1 cellular context compared by ENCODE assay signal in genomic region chr20:37535443-37536132, GRCh38.
TF ChIP-seq lines count a peak whose summit lies in the region.

No MANE protein-coding gene starts in this region.

TF ChIP-seq in K562, 482 proteins besides CTCF, POLR2A, EP300 and RAD21:
- no peak for TF ChIP-seq MAFG (tag; conservative IDR thresholded peaks at IDR 0.05)
- TF ChIP-seq BCLAF1 (IDR thresholded peaks at IDR 0.05; ENCODE audit: borderline replicate concordance in 1 of 2, control insufficient read depth in 1 of 2, low read depth in 2 of 2, low read length in 1 of 2), result no peak
- TF ChIP-seq NFIC (IDR thresholded peaks at IDR 0.05), result peak; percentile 55
- peak; percentile 83 to 85 for TF ChIP-seq NRF1 (conservative IDR thresholded peaks at IDR 0.05 in 1 of 2, IDR thresholded peaks at IDR 0.05 in 1 of 2)
- TF ChIP-seq CCAR2 (IDR thresholded peaks at IDR 0.05; ENCODE audit: low read depth, low read length), result no peak
- TF ChIP-seq ETV1 (tag; conservative IDR thresholded peaks at IDR 0.05; ENCODE audit: low read depth), result no peak
